20 cellular contexts compared by ENCODE assay signal in the genomic region with DNA sequence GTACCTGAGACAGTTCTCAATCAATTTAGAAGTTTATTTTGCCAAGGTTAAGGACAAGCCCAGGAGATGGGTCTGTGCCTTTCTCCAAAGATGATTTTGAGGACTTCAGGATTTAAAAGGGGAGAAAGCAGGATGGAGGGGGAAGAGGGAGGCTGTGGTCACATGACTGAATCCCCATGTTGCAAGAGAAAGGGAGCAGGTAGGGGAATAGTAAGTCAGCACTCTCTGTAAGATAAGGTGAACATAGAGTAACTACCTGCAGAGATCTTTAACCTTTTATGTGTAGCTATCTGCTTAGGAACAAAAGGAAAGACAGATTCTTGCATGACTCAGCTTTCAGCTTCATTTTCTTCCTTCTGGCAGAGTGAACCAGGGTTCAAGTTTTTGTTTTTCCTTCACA. TPM values are rescaled to one million over a fixed set of nuclear protein-coding genes. Genes with fewer than 3 reads are reported as not detected.
DNase-seq lines count a peak whose midpoint lies in the region; ATAC-seq, FAIRE-seq and TF ChIP-seq lines count a peak whose summit lies in the region.
"Had no signal": no experiment of that assay in that cellular context is flagged by ENCODE, and none has a peak within 500 bp of the region (broad histone marks: within the 10 kb centered on the region; RNA-seq: fewer than 3 reads in every experiment).

No MANE protein-coding gene starts in this region.

- no peak overlapping the region for H3K4me3 Mint-ChIP-seq in activated T-cell treated with anti-CD3 and anti-CD28 coated beads, Interleukin-2, amount 50 U/mL, for 72 hours
- no peak overlapping the region for H3K4me3 Mint-ChIP-seq in activated T-cell treated with anti-CD3 and anti-CD28 coated beads, Interleukin-2, amount 50 U/mL, for 4 hours
- H3K4me3 Mint-ChIP-seq in endothelial cell (ENCODE audit: unreplicated experiment) (no peak overlapping the region), chondrocyte (ENCODE audit: unreplicated experiment) (no peak overlapping the region)
- H3K4me3 Mint-ChIP-seq in effector memory CD8-positive, alpha-beta T cell = no peak overlapping the region

- CTCF ChIA-PET in RWPE1 (lab: Yijun Ruan, JAX) = interaction anchor here (0.8 to 1.3 kb wide), 4 partner anchors 9 to 237 kb away, joined by 3 to 6 read pairs (median 4); no protein-coding TSS in a partner anchor

- TF ChIP-seq CTCF in RWPE1 (conservative IDR thresholded peaks at IDR 0.05; ENCODE audit: low read depth) (no peak), endothelial cell (IDR thresholded peaks at IDR 0.05; ENCODE audit: unreplicated experiment) (no peak), chondrocyte (IDR thresholded peaks at IDR 0.05) (no peak)

- no peak for FAIRE-seq in small intestine (lab: Jason Lieb, UNC)
- FAIRE-seq: D721Med, GM12878 had no signal

- DNase-seq in activated T-cell treated with anti-CD3 and anti-CD28 coated beads, Interleukin-2, amount 50 U/mL, for 72 hours = no peak
- no peak for DNase-seq in activated T-cell treated with anti-CD3 and anti-CD28 coated beads, Interleukin-2, amount 50 U/mL, for 4 hours
- DNase-seq in RWPE1 (ENCODE audit: low spot score) (no peak), endothelial cell (ENCODE audit: low spot score) (no peak), small intestine (peak; percentile 81), NCI-H446 treated with DMSO at 0.1 percent for 48 hours (lab: John Stamatoyannopoulos, UW) (no peak), chondrocyte (ENCODE audit: low spot score) (no peak)
- no peak for DNase-seq in effector memory CD8-positive, alpha-beta T cell
- DNase-seq: activated naive CD4-positive, alpha-beta T cell treated with anti-CD3 and anti-CD28 coated beads, Interleukin-2, amount 50 U/mL, for 16 hours; brain microvascular endothelial cell; dorsolateral prefrontal cortex; GOT3; hypothalamus; kidney glomerular epithelial cell; midbrain; NCI-H187 treated with DMSO at 0.1 percent for 48 hours; stimulated activated CD4-positive, alpha-beta T cell treated with anti-CD3 and anti-CD28 coated beads, Interleukin-2, amount 100 ng/mL, for 24 hours had no signal

- no peaks in the 10 kb centered on the region for H3K4me1 ChIP-seq in small intestine (ENCODE audit: control insufficient read depth in 2 of 2, insufficient read depth in 1 of 2, low read depth in 1 of 2, low read length in 1 of 2)

- H3K27me3 ChIP-seq in small intestine (ENCODE audit: control insufficient read depth in 2 of 2, insufficient read depth in 2 of 2, low read length in 2 of 2) = no peaks in the 10 kb centered on the region
- H3K27me3 ChIP-seq: brain microvascular endothelial cell, dorsolateral prefrontal cortex had no signal

- no peaks in the 10 kb centered on the region for H3K9me3 ChIP-seq in small intestine (ENCODE audit: control insufficient read depth, low read depth)

- H3K27ac ChIP-seq in RWPE1 = peak overlapping the region; percentile 7; the same call in 1 of the 2 replicates
- H3K27ac ChIP-seq in small intestine (ENCODE audit: low read depth in 1 of 2, low read length in 1 of 2) = no peak overlapping the region
- H3K27ac ChIP-seq: brain microvascular endothelial cell had no signal

- peaks cover 4 to 6% of the 10 kb centered on the region in 2 donors for H3K36me3 Mint-ChIP-seq in activated T-cell treated with anti-CD3 and anti-CD28 coated beads, Interleukin-2, amount 50 U/mL, for 72 hours (ENCODE audit: insufficient read depth in 2 of 2)
- H3K36me3 Mint-ChIP-seq in activated T-cell treated with anti-CD3 and anti-CD28 coated beads, Interleukin-2, amount 50 U/mL, for 4 hours (ENCODE audit: insufficient read depth) = peaks cover 13% of the 10 kb centered on the region
- H3K36me3 Mint-ChIP-seq in endothelial cell (ENCODE audit: low read depth, unreplicated experiment) (no peaks in the 10 kb centered on the region), chondrocyte (ENCODE audit: low read depth) (no peaks in the 10 kb centered on the region)
- H3K36me3 Mint-ChIP-seq in effector memory CD8-positive, alpha-beta T cell (ENCODE audit: insufficient read depth) = peaks cover 30% of the 10 kb centered on the region

- H3K4me3 ChIP-seq in small intestine (ENCODE audit: low read depth in 1 of 2, low read length in 2 of 2) = no peak overlapping the region
- H3K4me3 ChIP-seq: dorsolateral prefrontal cortex, GM12878 had no signal

- H3K27me3 Mint-ChIP-seq in activated T-cell treated with anti-CD3 and anti-CD28 coated beads, Interleukin-2, amount 50 U/mL, for 72 hours (ENCODE audit: low read depth) = no peaks in the 10 kb centered on the region
- no peaks in the 10 kb centered on the region for H3K27me3 Mint-ChIP-seq in activated T-cell treated with anti-CD3 and anti-CD28 coated beads, Interleukin-2, amount 50 U/mL, for 4 hours (ENCODE audit: low read depth)
- peaks cover 10% of the 10 kb centered on the region for H3K27me3 Mint-ChIP-seq in endothelial cell (ENCODE audit: unreplicated experiment)
- H3K27me3 Mint-ChIP-seq in chondrocyte (ENCODE audit: low read depth) = peaks cover 2% of the 10 kb centered on the region
- no peaks in the 10 kb centered on the region for H3K27me3 Mint-ChIP-seq in effector memory CD8-positive, alpha-beta T cell

- no peaks in the 10 kb centered on the region for H3K36me3 ChIP-seq in small intestine (ENCODE audit: control insufficient read depth in 2 of 2, insufficient read depth in 2 of 2, low read length in 2 of 2)
- H3K36me3 ChIP-seq: brain microvascular endothelial cell had no signal

- H3K27ac Mint-ChIP-seq in activated T-cell treated with anti-CD3 and anti-CD28 coated beads, Interleukin-2, amount 50 U/mL, for 72 hours = peak overlapping the region; percentile 64
- H3K27ac Mint-ChIP-seq in endothelial cell (ENCODE audit: unreplicated experiment) (peak overlapping the region; percentile 80), chondrocyte (ENCODE audit: unreplicated experiment) (no peak overlapping the region)
- peak overlapping the region in 1 of 2 donors; percentile 83 for H3K27ac Mint-ChIP-seq in effector memory CD8-positive, alpha-beta T cell

- peaks cover 64% of the 10 kb centered on the region for H3K4me1 Mint-ChIP-seq in activated T-cell treated with anti-CD3 and anti-CD28 coated beads, Interleukin-2, amount 50 U/mL, for 72 hours (ENCODE audit: low read depth)
- peaks cover 48% of the 10 kb centered on the region for H3K4me1 Mint-ChIP-seq in activated T-cell treated with anti-CD3 and anti-CD28 coated beads, Interleukin-2, amount 50 U/mL, for 4 hours (ENCODE audit: low read depth)
- H3K4me1 Mint-ChIP-seq in endothelial cell (ENCODE audit: unreplicated experiment) (peaks cover 52% of the 10 kb centered on the region), chondrocyte (ENCODE audit: low read depth) (peaks cover 19% of the 10 kb centered on the region)
- peaks cover 15 to 28% of the 10 kb centered on the region in 2 donors for H3K4me1 Mint-ChIP-seq in effector memory CD8-positive, alpha-beta T cell (ENCODE audit: low read depth in 2 of 2)

- no peaks in the 10 kb centered on the region for H3K9me3 Mint-ChIP-seq in activated T-cell treated with anti-CD3 and anti-CD28 coated beads, Interleukin-2, amount 50 U/mL, for 72 hours
- no peaks in the 10 kb centered on the region for H3K9me3 Mint-ChIP-seq in activated T-cell treated with anti-CD3 and anti-CD28 coated beads, Interleukin-2, amount 50 U/mL, for 4 hours
- H3K9me3 Mint-ChIP-seq in endothelial cell (ENCODE audit: unreplicated experiment) (no peaks in the 10 kb centered on the region), chondrocyte (ENCODE audit: low read depth) (no peaks in the 10 kb centered on the region)
- H3K9me3 Mint-ChIP-seq in effector memory CD8-positive, alpha-beta T cell = no peaks in the 10 kb centered on the region

- POLR2A ChIA-PET in RWPE1 (lab: Yijun Ruan, JAX; ENCODE audit: low non-redundant PET) = no interaction called here

- no peak for ATAC-seq in activated T-cell treated with anti-CD3 and anti-CD28 coated beads, Interleukin-2, amount 50 U/mL, for 72 hours (replicated peaks in 1 of 2)
- no peak for ATAC-seq in activated T-cell treated with anti-CD3 and anti-CD28 coated beads, Interleukin-2, amount 50 U/mL, for 4 hours
- no peak for ATAC-seq in effector memory CD8-positive, alpha-beta T cell (replicated peaks)
- ATAC-seq: GM12878, sciatic nerve had no signal

RNA-seq across cellular contexts. Expression of gene DGLUCY, which starts 25.9 kb away (rescaled TPM):
- 10 to 100 TPM; 70.5 to 90.5 TPM for total RNA-seq in activated T-cell treated with anti-CD3 and anti-CD28 coated beads, Interleukin-2, amount 50 U/mL, for 72 hours
- total RNA-seq in activated T-cell treated with anti-CD3 and anti-CD28 coated beads, Interleukin-2, amount 50 U/mL, for 4 hours = 10 to 100 TPM; 25.1 to 29.0 (median 26.7) TPM
- total RNA-seq in endothelial cell (ENCODE audit: unreplicated experiment) (65.1 TPM), chondrocyte (9.3 to 13.6 TPM (median 9.3 TPM) in 3 replicates)
- polyA plus RNA-seq in small intestine = 10 to 100 TPM; 11.9 to 35.4 (median 25.0) TPM
